ENCODE assay signal across 19 cellular contexts in genomic region chr19:16472992-16473391, GRCh38. TPM values are rescaled to one million over a fixed set of nuclear protein-coding genes. Genes with fewer than 3 reads are reported as not detected.
A peak's percentile ranks its signal among the peaks of the same experiment; 100 is the strongest.
DNase-seq lines count a peak whose midpoint lies in the region; ATAC-seq and TF ChIP-seq lines count a peak whose summit lies in the region.
"Had no signal": no experiment of that assay in that cellular context is flagged by ENCODE, and none has a peak within 500 bp of the region (broad histone marks: within the 10 kb centered on the region; RNA-seq: fewer than 3 reads in every experiment).

No MANE protein-coding gene starts in this region.

- peaks cover 28% of the 10 kb centered on the region for H3K4me1 Mint-ChIP-seq in activated naive CD8-positive, alpha-beta T cell (ENCODE audit: low read depth)
- peaks cover 18% of the 10 kb centered on the region for H3K4me1 Mint-ChIP-seq in activated naive CD8-positive, alpha-beta T cell treated with anti-CD3 and anti-CD28 coated beads for 36 hours
- peaks cover 26% of the 10 kb centered on the region for H3K4me1 Mint-ChIP-seq in endodermal cell
- H3K4me1 Mint-ChIP-seq in stimulated activated naive B cell treated with anti-CD40 and anti-IgM and Interleukin-4, amounts not matched to agents 10 μg/mL and 1 μg/mL and 100 μg/mL, for 72 hours: peaks cover 21 to 35% of the 10 kb centered on the region in 2 donors

- H3K4me2 ChIP-seq in PC-9: peak overlapping the region; percentile 92

- H3K4me1 ChIP-seq in PC-9 (replicated peaks; ENCODE audit: insufficient read depth): peaks cover 30% of the 10 kb centered on the region
- H3K4me1 ChIP-seq in endodermal cell (ENCODE audit: control insufficient read depth, insufficient read depth, low read length): peaks cover 8% of the 10 kb centered on the region
- peaks cover 12% of the 10 kb centered on the region for H3K4me1 ChIP-seq in HAP-1

- no peak for DNase-seq in activated naive CD8-positive, alpha-beta T cell treated with anti-CD3 and anti-CD28 coated beads for 36 hours
- DNase-seq in PC-9 (no peak), endodermal cell (no peak), HAP-1 (ENCODE audit: low spot score in 2 of 2) (no peak)
- DNase-seq in stimulated activated naive B cell treated with anti-CD40 and anti-IgM and Interleukin-4, amounts not matched to agents 10 μg/mL and 1 μg/mL and 100 μg/mL, for 72 hours: no peak
- DNase-seq: activated CD4-positive, alpha-beta T cell treated with anti-CD3 and anti-CD28 coated beads for 36 hours; foreskin keratinocyte; lower lobe of right lung; NCI-H1694; NCI-H446; retina had no signal

- peaks cover 35% of the 10 kb centered on the region for H3K79me2 ChIP-seq in PC-9 (ENCODE audit: low read depth)

- POLR2A ChIA-PET in PC-9 (lab: Charles Lee; ENCODE audit: unreplicated experiment): no interaction called here

- H3K27me3 ChIP-seq in PC-9 (ENCODE audit: insufficient read depth, low read depth) (no peaks in the 10 kb centered on the region), endodermal cell (ENCODE audit: control insufficient read depth, insufficient read depth, low read length, poor library complexity, severe bottlenecking) (no peaks in the 10 kb centered on the region), HAP-1 (ENCODE audit: low read depth) (no peaks in the 10 kb centered on the region)
- H3K27me3 ChIP-seq: foreskin keratinocyte had no signal

- H3K9me3 ChIP-seq in PC-9 (ENCODE audit: insufficient read depth, low read depth) (no peaks in the 10 kb centered on the region), endodermal cell (ENCODE audit: control insufficient read depth, low read length) (peaks cover 6% of the 10 kb centered on the region), HAP-1 (peaks cover 8% of the 10 kb centered on the region)
- H3K9me3 ChIP-seq: lower lobe of right lung had no signal

- no TSS peak for BruUV-seq in PC-9 (replicated peaks; lab: Mats Ljungman, UMichigan)

- H3K9me2 ChIP-seq in PC-9 (ENCODE audit: insufficient read depth): no peaks in the 10 kb centered on the region

- H3K4me3 ChIP-seq in PC-9: peak overlapping the region; percentile 93; the same call in 1 of the 2 replicates
- no peak overlapping the region for H3K4me3 ChIP-seq in endodermal cell (ENCODE audit: low read length)
- H3K4me3 ChIP-seq in HAP-1: no peak overlapping the region

- H3K36me3 ChIP-seq in PC-9 (ENCODE audit: low read depth) (no peaks in the 10 kb centered on the region), endodermal cell (ENCODE audit: control insufficient read depth, insufficient read depth, low read length) (no peaks in the 10 kb centered on the region), HAP-1 (replicated peaks) (peaks cover 3% of the 10 kb centered on the region; the same call in 1 of the 2 replicates)
- H3K36me3 ChIP-seq: lower lobe of right lung had no signal

- H4K20me1 ChIP-seq in PC-9 (ENCODE audit: insufficient read depth): peaks cover 23% of the 10 kb centered on the region

- peak overlapping the region; percentile 81 for H3K4me3 Mint-ChIP-seq in activated naive CD8-positive, alpha-beta T cell
- no peak overlapping the region for H3K4me3 Mint-ChIP-seq in activated naive CD8-positive, alpha-beta T cell treated with anti-CD3 and anti-CD28 coated beads for 36 hours
- peak overlapping the region; percentile 81 for H3K4me3 Mint-ChIP-seq in endodermal cell
- H3K4me3 Mint-ChIP-seq in stimulated activated naive B cell treated with anti-CD40 and anti-IgM and Interleukin-4, amounts not matched to agents 10 μg/mL and 1 μg/mL and 100 μg/mL, for 72 hours: peak overlapping the region in 1 of 2 donors; percentile 8

- ATAC-seq in stimulated activated naive B cell treated with anti-CD40 and anti-IgM and Interleukin-4, amounts not matched to agents 10 μg/mL and 1 μg/mL and 100 μg/mL, for 72 hours (replicated peaks): no peak
- ATAC-seq in GM21786 (IDR thresholded peaks at IDR 0.05; ENCODE audit: unreplicated experiment) (no peak), GM18909 (IDR thresholded peaks at IDR 0.05; ENCODE audit: poor library complexity, unreplicated experiment) (no peak)
- ATAC-seq: activated CD4-positive, alpha-beta T cell treated with anti-CD3 and anti-CD28 coated beads for 36 hours; HCT116 had no signal

- CTCF ChIA-PET in PC-9 (lab: Charles Lee): no interaction called here

- TF ChIP-seq CTCF in PC-9 (conservative IDR thresholded peaks at IDR 0.05): no peak
- TF ChIP-seq CTCF in endodermal cell (conservative IDR thresholded peaks at IDR 0.05): no peak

- H3K27me3 Mint-ChIP-seq in activated naive CD8-positive, alpha-beta T cell: peaks cover 2% of the 10 kb centered on the region
- no peaks in the 10 kb centered on the region for H3K27me3 Mint-ChIP-seq in activated naive CD8-positive, alpha-beta T cell treated with anti-CD3 and anti-CD28 coated beads for 36 hours
- peaks cover 19% of the 10 kb centered on the region for H3K27me3 Mint-ChIP-seq in endodermal cell (ENCODE audit: insufficient read depth)
- no peaks in the 10 kb centered on the region for H3K27me3 Mint-ChIP-seq in stimulated activated naive B cell treated with anti-CD40 and anti-IgM and Interleukin-4, amounts not matched to agents 10 μg/mL and 1 μg/mL and 100 μg/mL, for 72 hours

- intact Hi-C loops in PC-9 (cut with micrococcal nuclease; ENCODE audit: unreplicated experiment): loop anchor here (1.0 kb wide), 1 partner anchor 23 kb away; the partner anchor contains the start of genes C19orf44 and CALR3

- in situ Hi-C loops in HAP-1 (cut with MboI; ENCODE audit: low sequenced_read_pairs): no loop called here

- H3K9me3 Mint-ChIP-seq in activated naive CD8-positive, alpha-beta T cell (ENCODE audit: low read depth): no peaks in the 10 kb centered on the region
- H3K9me3 Mint-ChIP-seq in activated naive CD8-positive, alpha-beta T cell treated with anti-CD3 and anti-CD28 coated beads for 36 hours: peaks cover 3% of the 10 kb centered on the region
- H3K9me3 Mint-ChIP-seq in endodermal cell: peaks cover 3% of the 10 kb centered on the region
- no peaks in the 10 kb centered on the region for H3K9me3 Mint-ChIP-seq in stimulated activated naive B cell treated with anti-CD40 and anti-IgM and Interleukin-4, amounts not matched to agents 10 μg/mL and 1 μg/mL and 100 μg/mL, for 72 hours

- H2AFZ ChIP-seq in PC-9: peak overlapping the region; percentile 94; the same call in 1 of the 2 replicates

- H3K27ac ChIP-seq in PC-9 (no peak overlapping the region; the same call in 1 of the 2 replicates), endodermal cell (ENCODE audit: low read depth, low read length) (no peak overlapping the region)

- no peaks in the 10 kb centered on the region for H3F3A ChIP-seq in PC-9 (ENCODE audit: insufficient read depth, low read depth)

- WGBS in endodermal cell (ENCODE audit: insufficient coverage in 1 of 2, insufficient read length in 1 of 2), 2 experiments: 98 to 100% methylated on average over 1 to 2 of the region's 2 CpGs

- H3K9ac ChIP-seq in endodermal cell (ENCODE audit: extremely low read depth, low read length, poor library complexity, severe bottlenecking): no peak overlapping the region

- H3K36me3 Mint-ChIP-seq in activated naive CD8-positive, alpha-beta T cell: no peaks in the 10 kb centered on the region
- H3K36me3 Mint-ChIP-seq in activated naive CD8-positive, alpha-beta T cell treated with anti-CD3 and anti-CD28 coated beads for 36 hours: no peaks in the 10 kb centered on the region
- no peaks in the 10 kb centered on the region for H3K36me3 Mint-ChIP-seq in endodermal cell (ENCODE audit: low read depth)
- peaks cover 0 to 8% of the 10 kb centered on the region in 2 donors for H3K36me3 Mint-ChIP-seq in stimulated activated naive B cell treated with anti-CD40 and anti-IgM and Interleukin-4, amounts not matched to agents 10 μg/mL and 1 μg/mL and 100 μg/mL, for 72 hours

- no peak overlapping the region for H3K27ac Mint-ChIP-seq in activated naive CD8-positive, alpha-beta T cell
- no peak overlapping the region for H3K27ac Mint-ChIP-seq in activated naive CD8-positive, alpha-beta T cell treated with anti-CD3 and anti-CD28 coated beads for 36 hours
- no peak overlapping the region for H3K27ac Mint-ChIP-seq in endodermal cell
- peak overlapping the region; percentile 37 for H3K27ac Mint-ChIP-seq in stimulated activated naive B cell treated with anti-CD40 and anti-IgM and Interleukin-4, amounts not matched to agents 10 μg/mL and 1 μg/mL and 100 μg/mL, for 72 hours
- H3K27ac Mint-ChIP-seq: activated CD4-positive, alpha-beta T cell treated with anti-CD3 and anti-CD28 coated beads for 36 hours had no signal

RNA-seq across cellular contexts. Expression of gene EPS15L1, which starts 1.2 kb away (rescaled TPM):
- total RNA-seq in activated naive CD8-positive, alpha-beta T cell treated with anti-CD3 and anti-CD28 coated beads for 36 hours: 10 to 100 TPM; 25.1 to 25.8 TPM
- total RNA-seq in PC-9 (2021) (40.9 and 49.0 TPM in 2 replicates), endodermal cell (10 to 100 TPM; 35.1 to 43.8 TPM)
- polyA plus RNA-seq in endodermal cell (2013, experiment 1 of 2): 42.0 TPM
- 38.7 TPM for polyA plus RNA-seq in endodermal cell (2013, experiment 2 of 2)

RNA-seq across cellular contexts. Expression of gene CALR3, which starts 23.0 kb away (rescaled TPM):
- under 1 TPM in 1 of 2 experiments, not detected in 1; 0.16 TPM for total RNA-seq in activated naive CD8-positive, alpha-beta T cell treated with anti-CD3 and anti-CD28 coated beads for 36 hours
- not detected in 2 replicates for total RNA-seq in PC-9 (2021)
- under 1 TPM in 1 of 2 donors, not detected in 1; 0.27 TPM for total RNA-seq in endodermal cell
- not detected for polyA plus RNA-seq in endodermal cell (2013, experiment 1 of 2)
- polyA plus RNA-seq in endodermal cell (2013, experiment 2 of 2): not detected
- total RNA-seq: activated CD4-positive, alpha-beta T cell treated with anti-CD3 and anti-CD28 coated beads for 36 hours; endothelial cell of umbilical vein; foreskin keratinocyte; lower lobe of right lung; Right ventricle myocardium inferior; subcutaneous adipose tissue; T-helper 2 cell treated with Interferon-gamma antibody and Interleukin-4, amounts not matched to agents 100 ng/mL and 5 ng/mL, for 36 hours had no signal
- polyA plus RNA-seq: endothelial cell of umbilical vein had no signal

RNA-seq across cellular contexts. Expression of gene C19orf44, which starts 23.2 kb away (rescaled TPM):
- 1 to 10 TPM; 2.7 to 3.0 TPM for total RNA-seq in activated naive CD8-positive, alpha-beta T cell treated with anti-CD3 and anti-CD28 coated beads for 36 hours
- total RNA-seq in PC-9 (2021): 5.0 and 6.7 TPM in 2 replicates
- total RNA-seq in endodermal cell: 1 to 10 TPM; 7.9 TPM
- 7.0 TPM for polyA plus RNA-seq in endodermal cell (2013, experiment 1 of 2)
- 7.9 TPM for polyA plus RNA-seq in endodermal cell (2013, experiment 2 of 2)
